ENCODE assay signal across 1 cellular context in the genomic region with DNA sequence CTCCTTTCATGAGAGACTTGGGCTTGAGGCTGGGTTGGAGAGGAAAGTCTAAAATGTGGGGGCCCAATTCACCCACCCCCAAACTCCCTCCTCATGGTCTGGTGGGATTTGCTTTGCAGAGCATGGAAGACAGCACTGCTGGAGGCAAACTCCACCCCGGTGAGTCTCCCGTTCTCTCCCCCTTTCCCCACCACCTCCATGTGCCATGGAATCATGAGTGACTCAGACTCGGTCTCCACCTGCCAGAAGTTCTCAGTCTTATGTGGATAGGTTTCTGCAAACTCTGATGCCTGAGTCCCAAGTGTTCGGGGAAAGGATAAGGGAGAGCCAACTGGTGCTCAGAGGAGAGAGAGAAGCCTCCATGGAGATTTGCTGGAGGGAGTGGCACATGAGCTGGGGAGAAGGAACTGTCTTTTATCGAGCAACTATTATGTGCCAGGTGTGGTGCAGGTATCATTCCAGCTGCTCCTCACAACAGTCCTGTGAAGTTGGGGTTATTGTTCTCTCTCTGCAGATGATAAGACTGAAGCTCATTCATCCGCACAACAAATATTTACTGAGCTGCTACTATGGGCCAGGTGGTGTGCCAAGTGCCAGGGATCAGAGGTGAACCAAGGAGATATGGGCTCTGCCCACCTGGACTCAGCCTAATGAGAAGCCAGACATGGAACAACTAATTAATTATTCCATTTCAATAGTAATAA.
TF ChIP-seq lines count a peak whose summit lies in the region.

No MANE protein-coding gene starts in this region.

TF ChIP-seq in HepG2, 621 proteins besides CTCF, POLR2A, EP300 and RAD21:
- TF ChIP-seq ZNF546 (CRISPR knock-in tag; conservative IDR thresholded peaks at IDR 0.05) (no peak), MYNN (CRISPR knock-in tag; IDR thresholded peaks at IDR 0.05; ENCODE audit: low read depth) (no peak), ZNF33B (CRISPR knock-in tag; IDR thresholded peaks at IDR 0.05) (no peak), PHB2 (IDR thresholded peaks at IDR 0.05; ENCODE audit: partially characterized antibody) (no peak), SOX5 (CRISPR knock-in tag; IDR thresholded peaks at IDR 0.05; ENCODE audit: borderline replicate concordance) (peak; percentile 12; the same call in 1 of the 2 replicates), PHF21A (CRISPR knock-in tag; IDR thresholded peaks at IDR 0.05) (0 out of 2 replicates have a peak, but pooled peaks have one; percentile 15), ZBTB21 (CRISPR knock-in tag; IDR thresholded peaks at IDR 0.05) (no peak), DNMT3B (CRISPR knock-in tag; conservative IDR thresholded peaks at IDR 0.05) (no peak), ARNTL (CRISPR knock-in tag; IDR thresholded peaks at IDR 0.05) (no peak), ZEB1 (IDR thresholded peaks at IDR 0.05; ENCODE audit: insufficient replicate concordance, low read depth) (peak; percentile 86), HNRNPH1 (optimal IDR thresholded peaks at IDR 0.05; ENCODE audit: low read depth, low read length) (no peak), CHD4 (IDR thresholded peaks at IDR 0.05; ENCODE audit: borderline replicate concordance, low read length) (no peak), PHF5A (CRISPR knock-in tag; IDR thresholded peaks at IDR 0.05; ENCODE audit: low read depth, unreplicated experiment) (no peak), RARG (CRISPR knock-in tag; IDR thresholded peaks at IDR 0.05; ENCODE audit: low read depth) (no peak), POGZ (CRISPR knock-in tag; IDR thresholded peaks at IDR 0.05) (no peak), KAT8 (CRISPR knock-in tag; IDR thresholded peaks at IDR 0.05) (no peak), ZNF839 (CRISPR knock-in tag; IDR thresholded peaks at IDR 0.05; ENCODE audit: borderline replicate concordance) (no peak), HHEX (CRISPR knock-in tag; IDR thresholded peaks at IDR 0.05) (no peak), SOX13 (IDR thresholded peaks at IDR 0.05) (no peak), SOX13 (CRISPR knock-in tag; conservative IDR thresholded peaks at IDR 0.05 in 1 of 2, IDR thresholded peaks at IDR 0.05 in 1 of 2) (peak in 1 of 2 experiments; percentile 80; a peak in 2 of 4 replicates), KMT2B (CRISPR knock-in tag; IDR thresholded peaks at IDR 0.05) (0 out of 2 replicates have a peak, but pooled peaks have one; percentile 6), HDAC2 (CRISPR knock-in tag; IDR thresholded peaks at IDR 0.05) (peak; percentile 48; the same call in 1 of the 2 replicates), HNRNPUL1 (IDR thresholded peaks at IDR 0.05; ENCODE audit: low read depth, low read length) (no peak), NFIC (IDR thresholded peaks at IDR 0.05; ENCODE audit: low read length) (peak; percentile 40; the same call in 1 of the 2 replicates), XRCC5 (optimal IDR thresholded peaks at IDR 0.05; ENCODE audit: low read length) (peak; percentile 31), GPN1 (CRISPR knock-in tag; IDR thresholded peaks at IDR 0.05; ENCODE audit: borderline replicate concordance) (no peak), ZBTB38 (CRISPR knock-in tag; IDR thresholded peaks at IDR 0.05) (no peak), NFRKB (IDR thresholded peaks at IDR 0.05) (no peak), ETV6 (CRISPR knock-in tag; conservative IDR thresholded peaks at IDR 0.05) (no peak), TMF1 (CRISPR knock-in tag; IDR thresholded peaks at IDR 0.05; ENCODE audit: low read depth) (no peak), ZNF33A (CRISPR knock-in tag; IDR thresholded peaks at IDR 0.05; ENCODE audit: borderline replicate concordance) (no peak), NCOA1 (CRISPR knock-in tag; IDR thresholded peaks at IDR 0.05) (peak; percentile 25; the same call in 1 of the 2 replicates)
- TF ChIP-seq, protein P1, sequence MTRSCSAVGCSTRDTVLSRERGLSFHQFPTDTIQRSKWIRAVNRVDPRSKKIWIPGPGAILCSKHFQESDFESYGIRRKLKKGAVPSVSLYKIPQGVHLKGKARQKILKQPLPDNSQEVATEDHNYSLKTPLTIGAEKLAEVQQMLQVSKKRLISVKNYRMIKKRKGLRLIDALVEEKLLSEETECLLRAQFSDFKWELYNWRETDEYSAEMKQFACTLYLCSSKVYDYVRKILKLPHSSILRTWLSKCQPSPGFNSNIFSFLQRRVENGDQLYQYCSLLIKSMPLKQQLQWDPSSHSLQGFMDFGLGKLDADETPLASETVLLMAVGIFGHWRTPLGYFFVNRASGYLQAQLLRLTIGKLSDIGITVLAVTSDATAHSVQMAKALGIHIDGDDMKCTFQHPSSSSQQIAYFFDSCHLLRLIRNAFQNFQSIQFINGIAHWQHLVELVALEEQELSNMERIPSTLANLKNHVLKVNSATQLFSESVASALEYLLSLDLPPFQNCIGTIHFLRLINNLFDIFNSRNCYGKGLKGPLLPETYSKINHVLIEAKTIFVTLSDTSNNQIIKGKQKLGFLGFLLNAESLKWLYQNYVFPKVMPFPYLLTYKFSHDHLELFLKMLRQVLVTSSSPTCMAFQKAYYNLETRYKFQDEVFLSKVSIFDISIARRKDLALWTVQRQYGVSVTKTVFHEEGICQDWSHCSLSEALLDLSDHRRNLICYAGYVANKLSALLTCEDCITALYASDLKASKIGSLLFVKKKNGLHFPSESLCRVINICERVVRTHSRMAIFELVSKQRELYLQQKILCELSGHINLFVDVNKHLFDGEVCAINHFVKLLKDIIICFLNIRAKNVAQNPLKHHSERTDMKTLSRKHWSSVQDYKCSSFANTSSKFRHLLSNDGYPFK (CRISPR knock-in tag; IDR thresholded peaks at IDR 0.05; ENCODE audit: borderline replicate concordance), result 0 out of 2 replicates have a peak, but pooled peaks have one; percentile 29
- TF ChIP-seq, protein P2, sequence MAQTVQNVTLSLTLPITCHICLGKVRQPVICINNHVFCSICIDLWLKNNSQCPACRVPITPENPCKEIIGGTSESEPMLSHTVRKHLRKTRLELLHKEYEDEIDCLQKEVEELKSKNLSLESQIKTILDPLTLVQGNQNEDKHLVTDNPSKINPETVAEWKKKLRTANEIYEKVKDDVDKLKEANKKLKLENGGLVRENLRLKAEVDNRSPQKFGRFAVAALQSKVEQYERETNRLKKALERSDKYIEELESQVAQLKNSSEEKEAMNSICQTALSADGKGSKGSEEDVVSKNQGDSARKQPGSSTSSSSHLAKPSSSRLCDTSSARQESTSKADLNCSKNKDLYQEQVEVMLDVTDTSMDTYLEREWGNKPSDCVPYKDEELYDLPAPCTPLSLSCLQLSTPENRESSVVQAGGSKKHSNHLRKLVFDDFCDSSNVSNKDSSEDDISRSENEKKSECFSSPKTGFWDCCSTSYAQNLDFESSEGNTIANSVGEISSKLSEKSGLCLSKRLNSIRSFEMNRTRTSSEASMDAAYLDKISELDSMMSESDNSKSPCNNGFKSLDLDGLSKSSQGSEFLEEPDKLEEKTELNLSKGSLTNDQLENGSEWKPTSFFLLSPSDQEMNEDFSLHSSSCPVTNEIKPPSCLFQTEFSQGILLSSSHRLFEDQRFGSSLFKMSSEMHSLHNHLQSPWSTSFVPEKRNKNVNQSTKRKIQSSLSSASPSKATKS (CRISPR knock-in tag; IDR thresholded peaks at IDR 0.05), result no peak
- TF ChIP-seq, protein P3, sequence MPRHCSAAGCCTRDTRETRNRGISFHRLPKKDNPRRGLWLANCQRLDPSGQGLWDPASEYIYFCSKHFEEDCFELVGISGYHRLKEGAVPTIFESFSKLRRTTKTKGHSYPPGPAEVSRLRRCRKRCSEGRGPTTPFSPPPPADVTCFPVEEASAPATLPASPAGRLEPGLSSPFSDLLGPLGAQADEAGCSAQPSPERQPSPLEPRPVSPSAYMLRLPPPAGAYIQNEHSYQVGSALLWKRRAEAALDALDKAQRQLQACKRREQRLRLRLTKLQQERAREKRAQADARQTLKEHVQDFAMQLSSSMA (CRISPR knock-in tag; IDR thresholded peaks at IDR 0.05), result no peak
- TF ChIP-seq, protein P4, sequence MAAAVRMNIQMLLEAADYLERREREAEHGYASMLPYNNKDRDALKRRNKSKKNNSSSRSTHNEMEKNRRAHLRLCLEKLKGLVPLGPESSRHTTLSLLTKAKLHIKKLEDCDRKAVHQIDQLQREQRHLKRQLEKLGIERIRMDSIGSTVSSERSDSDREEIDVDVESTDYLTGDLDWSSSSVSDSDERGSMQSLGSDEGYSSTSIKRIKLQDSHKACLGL (CRISPR knock-in tag; IDR thresholded peaks at IDR 0.05), result no peak
- TF ChIP-seq, protein P5, sequence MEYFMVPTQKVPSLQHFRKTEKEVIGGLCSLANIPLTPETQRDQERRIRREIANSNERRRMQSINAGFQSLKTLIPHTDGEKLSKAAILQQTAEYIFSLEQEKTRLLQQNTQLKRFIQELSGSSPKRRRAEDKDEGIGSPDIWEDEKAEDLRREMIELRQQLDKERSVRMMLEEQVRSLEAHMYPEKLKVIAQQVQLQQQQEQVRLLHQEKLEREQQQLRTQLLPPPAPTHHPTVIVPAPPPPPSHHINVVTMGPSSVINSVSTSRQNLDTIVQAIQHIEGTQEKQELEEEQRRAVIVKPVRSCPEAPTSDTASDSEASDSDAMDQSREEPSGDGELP (IDR thresholded peaks at IDR 0.05; ENCODE audit: borderline replicate concordance, low read depth), result peak; percentile 18; the same call in 1 of the 2 replicates
- TF ChIP-seq, protein P6, sequence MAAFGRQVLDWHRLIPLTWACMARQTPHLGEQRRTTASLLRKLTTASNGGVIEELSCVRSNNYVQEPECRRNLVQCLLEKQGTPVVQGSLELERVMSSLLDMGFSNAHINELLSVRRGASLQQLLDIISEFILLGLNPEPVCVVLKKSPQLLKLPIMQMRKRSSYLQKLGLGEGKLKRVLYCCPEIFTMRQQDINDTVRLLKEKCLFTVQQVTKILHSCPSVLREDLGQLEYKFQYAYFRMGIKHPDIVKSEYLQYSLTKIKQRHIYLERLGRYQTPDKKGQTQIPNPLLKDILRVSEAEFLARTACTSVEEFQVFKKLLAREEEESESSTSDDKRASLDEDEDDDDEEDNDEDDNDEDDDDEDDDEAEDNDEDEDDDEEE (CRISPR knock-in tag; IDR thresholded peaks at IDR 0.05), result no peak
- TF ChIP-seq, protein P7, sequence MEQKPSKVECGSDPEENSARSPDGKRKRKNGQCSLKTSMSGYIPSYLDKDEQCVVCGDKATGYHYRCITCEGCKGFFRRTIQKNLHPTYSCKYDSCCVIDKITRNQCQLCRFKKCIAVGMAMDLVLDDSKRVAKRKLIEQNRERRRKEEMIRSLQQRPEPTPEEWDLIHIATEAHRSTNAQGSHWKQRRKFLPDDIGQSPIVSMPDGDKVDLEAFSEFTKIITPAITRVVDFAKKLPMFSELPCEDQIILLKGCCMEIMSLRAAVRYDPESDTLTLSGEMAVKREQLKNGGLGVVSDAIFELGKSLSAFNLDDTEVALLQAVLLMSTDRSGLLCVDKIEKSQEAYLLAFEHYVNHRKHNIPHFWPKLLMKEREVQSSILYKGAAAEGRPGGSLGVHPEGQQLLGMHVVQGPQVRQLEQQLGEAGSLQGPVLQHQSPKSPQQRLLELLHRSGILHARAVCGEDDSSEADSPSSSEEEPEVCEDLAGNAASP (CRISPR knock-in tag; IDR thresholded peaks at IDR 0.05; ENCODE audit: borderline replicate concordance), result peak; percentile 63; the same call in 1 of the 2 replicates
